13 cellular contexts compared by ENCODE assay signal in genomic region chr6:52496609-52497008, GRCh38.
"Had no signal": no experiment of that assay in that cellular context is flagged by ENCODE, and none has a peak within 500 bp of the region (broad histone marks: within the 10 kb centered on the region; RNA-seq: fewer than 3 reads in every experiment).

No MANE protein-coding gene starts in this region.

- H2AFZ ChIP-seq: parathyroid adenoma had no signal

- DNase-seq: activated CD4-positive, CD25-positive, alpha-beta regulatory T cell treated with anti-CD3 and anti-CD28 coated beads, Interleukin-2, amount 50 U/mL, for 72 hours; activated naive CD4-positive, alpha-beta T cell treated with anti-CD3 and anti-CD28 coated beads for 36 hours; activated naive CD8-positive, alpha-beta T cell treated with anti-CD3 and anti-CD28 coated beads, Interleukin-2, amount 50 U/mL, for 24 hours; islet precursor cell; naive thymus-derived CD4-positive, alpha-beta T cell; stimulated activated naive CD4-positive, alpha-beta T cell; T-helper 9 cell had no signal

- H3K9me3 ChIP-seq: ascending aorta, breast epithelium, tibial nerve, vagina had no signal

- H3K79me2 ChIP-seq: parathyroid adenoma had no signal

- H3K36me3 ChIP-seq: breast epithelium, vagina had no signal

- H3K27me3 ChIP-seq: ascending aorta, breast epithelium, tibial nerve, vagina had no signal

- H3K4me3 ChIP-seq: ascending aorta, breast epithelium, lung, tibial nerve, vagina had no signal

- ATAC-seq: activated naive CD8-positive, alpha-beta T cell treated with anti-CD3 and anti-CD28 coated beads, Interleukin-2, amount 50 U/mL, for 24 hours; naive thymus-derived CD4-positive, alpha-beta T cell had no signal

- H3K9ac ChIP-seq: parathyroid adenoma had no signal

- H3K27ac ChIP-seq: breast epithelium, parathyroid adenoma, vagina had no signal

- H3K4me1 ChIP-seq: breast epithelium, parathyroid adenoma had no signal
